8 cellular contexts compared by ENCODE assay signal in the genomic region with DNA sequence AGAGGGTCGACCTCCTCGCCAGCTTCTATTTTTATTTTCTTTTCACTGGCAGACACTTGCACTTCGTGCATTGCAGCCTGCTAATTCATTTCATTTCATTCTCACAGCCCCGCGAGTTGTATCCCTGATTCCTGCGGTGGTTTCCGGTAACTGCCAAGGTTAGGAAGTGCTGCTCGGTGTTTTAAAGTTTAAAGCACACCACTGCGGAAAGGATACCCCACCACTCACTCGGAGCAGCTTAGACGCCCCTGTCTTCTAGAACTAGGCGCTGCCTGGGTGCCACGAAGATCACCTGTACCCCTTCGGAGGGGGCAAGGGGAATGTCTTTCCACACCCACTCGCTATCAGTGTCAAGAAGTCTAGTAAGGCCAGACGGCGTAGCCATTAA. TPM values are rescaled to one million over a fixed set of nuclear protein-coding genes. Genes with fewer than 3 reads are reported as not detected.
DNase-seq lines count a peak whose midpoint lies in the region; ATAC-seq and TF ChIP-seq lines count a peak whose summit lies in the region.

No MANE protein-coding gene starts in this region.

- H3K27me3 ChIP-seq in CD4-positive, alpha-beta T cell (ENCODE audit: control insufficient read depth, insufficient read depth, low read length) = no peaks in the 10 kb centered on the region
- H3K27me3 ChIP-seq in right cardiac atrium (ENCODE audit: control insufficient read depth, insufficient read depth) = no peaks in the 10 kb centered on the region
- no peaks in the 10 kb centered on the region for H3K27me3 ChIP-seq in sigmoid colon

- peak overlapping the region; percentile 90 for H3K27ac Mint-ChIP-seq in CD4-positive, alpha-beta T cell

- DNase-seq in CD4-positive, alpha-beta T cell = peak in 6 of 10 experiments; percentile 2 to 25 (median 10)
- DNase-seq in NB4 (ENCODE audit: low read depth) (peak; percentile 52), right cardiac atrium (no peak), sigmoid colon (no peak), NCI-H2196 treated with DMSO at 0.1 percent for 48 hours (lab: John Stamatoyannopoulos, UW; ENCODE audit: unreplicated experiment) (no peak)
- DNase-seq in activated effector memory CD4-positive, alpha-beta T cell treated with Interleukin-2 at 50 U/mL for 16 hours = peak; percentile 19

- H3K9me3 Mint-ChIP-seq in CD4-positive, alpha-beta T cell = no peaks in the 10 kb centered on the region

- TF ChIP-seq POLR2A in NB4 (IDR thresholded peaks at IDR 0.05; ENCODE audit: extremely low read depth, insufficient read length) (no peak), sigmoid colon (IDR thresholded peaks at IDR 0.05) (no peak)

- TF ChIP-seq EP300 in sigmoid colon (IDR thresholded peaks at IDR 0.05) = no peak

- ATAC-seq in CD4-positive, alpha-beta T cell (ENCODE audit: poor library complexity) = peak; percentile 27
- peak; percentile 10 for ATAC-seq in GM21447 (IDR thresholded peaks at IDR 0.05; ENCODE audit: unreplicated experiment)
- ATAC-seq in right cardiac atrium = peak; percentile 6 to 12
- no peak for ATAC-seq in HG03521 (IDR thresholded peaks at IDR 0.05; ENCODE audit: unreplicated experiment)

- H3K4me3 ChIP-seq in NB4 (ENCODE audit: low read depth, low read length) (peak overlapping the region; percentile 94), right cardiac atrium (ENCODE audit: low read length) (peak overlapping the region; percentile 99), sigmoid colon (peak overlapping the region; percentile 89 to 100 (median 100))

- no peak for TF ChIP-seq CTCF in CD4-positive, alpha-beta T cell (IDR thresholded peaks at IDR 0.05)
- TF ChIP-seq CTCF in NB4 (IDR thresholded peaks at IDR 0.05; ENCODE audit: low read depth, low read length) (no peak), sigmoid colon (IDR thresholded peaks at IDR 0.05) (no peak)

- peaks cover 0 to 16% (median 0%) of the 10 kb centered on the region in 4 donors for H3K36me3 ChIP-seq in sigmoid colon

- POLR2A ChIA-PET in CD4-positive, alpha-beta T cell (lab: Charles Lee) = interaction anchor here (0.7 to 2.7 kb wide), 20 partner anchors 9 to 781 kb away, joined by 3 to 41 read pairs (median 5); a partner anchor contains a TSS

- no peaks in the 10 kb centered on the region for H3K27me3 Mint-ChIP-seq in CD4-positive, alpha-beta T cell

- CTCF ChIA-PET in CD4-positive, alpha-beta T cell (lab: Charles Lee) = interaction anchor here (0.7 to 3.3 kb wide), 22 partner anchors 9 to 780 kb away, joined by 3 to 48 read pairs (median 4); a partner anchor contains a TSS

- peak overlapping the region; percentile 58 for H3K27ac ChIP-seq in CD4-positive, alpha-beta T cell (ENCODE audit: low read depth, low read length)
- H3K27ac ChIP-seq in right cardiac atrium (ENCODE audit: low read length) (peak overlapping the region; percentile 73), sigmoid colon (peak overlapping the region; percentile 84 to 91 (median 88))

- intact Hi-C loops in CD4-positive, alpha-beta T cell (cut with DNase I, micrococcal nuclease) = loop anchor here (1.0 to 10.0 kb wide), 10 partner anchors 40 to 781 kb away; a partner anchor contains a TSS
- intact Hi-C loops in right cardiac atrium (cut with DNase I) (loop anchor here in 3 of 4 donors (10.0 kb wide), 3 partner anchors 179 to 639 kb away; no protein-coding TSS in a partner anchor), sigmoid colon (cut with DNase I) (loop anchor here (1.0 to 10.0 kb wide), 6 partner anchors 41 to 639 kb away; a partner anchor contains a TSS)

- H3K4me1 ChIP-seq in right cardiac atrium (ENCODE audit: control insufficient read depth, insufficient read depth, low read length) (no peaks in the 10 kb centered on the region), sigmoid colon (peaks cover 0 to 35% (median 21%) of the 10 kb centered on the region in 4 donors)

- peaks cover 38% of the 10 kb centered on the region for H3K4me1 Mint-ChIP-seq in CD4-positive, alpha-beta T cell (ENCODE audit: low read depth)

- peak overlapping the region; percentile 94 for H3K4me3 Mint-ChIP-seq in CD4-positive, alpha-beta T cell

- peaks cover 34% of the 10 kb centered on the region for H3K36me3 Mint-ChIP-seq in CD4-positive, alpha-beta T cell (ENCODE audit: low read depth)

- WGBS in right cardiac atrium = under 1% methylated on average over 17 of the region's 17 CpGs
- 0% methylated on average over 17 of the region's 17 CpGs for WGBS in sigmoid colon, 2 donors

- no peaks in the 10 kb centered on the region for H3K9me3 ChIP-seq in CD4-positive, alpha-beta T cell (ENCODE audit: control insufficient read depth, low read length)
- H3K9me3 ChIP-seq in right cardiac atrium (ENCODE audit: control insufficient read depth, low read length) = no peaks in the 10 kb centered on the region
- no peaks in the 10 kb centered on the region for H3K9me3 ChIP-seq in sigmoid colon

RNA-seq across cellular contexts. Expression of a gene that starts 0.5 kb away (rescaled TPM):
- 10 to 100 TPM; 36.6 to 46.3 TPM for total RNA-seq in CD4-positive, alpha-beta T cell
- total RNA-seq in right cardiac atrium (10 to 100 TPM; 14.1 to 20.6 (median 19.1) TPM), sigmoid colon (10 to 100 TPM; 10.2 to 18.9 (median 14.1) TPM)
- polyA plus RNA-seq in right cardiac atrium (14.9 TPM), sigmoid colon (10 to 100 TPM in 1 of 3 donors, 1 to 10 TPM in 2; 6.5 to 10.9 (median 9.0) TPM)

RNA-seq across cellular contexts. Expression of a gene that starts 40.2 kb away (rescaled TPM):
- total RNA-seq in CD4-positive, alpha-beta T cell = 10 to 100 TPM; 10.1 to 10.6 TPM
- total RNA-seq in right cardiac atrium = 10 to 100 TPM in 3 of 4 donors, 1 to 10 TPM in 1; 10.0 to 16.1 (median 11.9) TPM
- 4.0 TPM for polyA plus RNA-seq in right cardiac atrium
- total RNA-seq in sigmoid colon = 10 to 100 TPM; 14.0 to 20.5 (median 15.1) TPM
- 10 to 100 TPM in 1 of 3 donors, 1 to 10 TPM in 2; 5.4 to 13.1 (median 7.2) TPM for polyA plus RNA-seq in sigmoid colon

Comparison
In these comparisons a context has a peak if more than half of its experiments do, and no peak if none do; other contexts are left out.
1. DNase-seq: peak in CD4-positive, alpha-beta T cell (6 of 10), NB4 (single experiment) and activated effector memory CD4-positive, alpha-beta T cell treated with Interleukin-2 at 50 U/mL for 16 hours (single experiment); none in right cardiac atrium (0 of 3), sigmoid colon (single experiment) and NCI-H2196 treated with DMSO at 0.1 percent for 48 hours (single experiment).
2. Peak in every context shown above with its lines, with median percentiles within 50 percentile points of each other: H3K27ac ChIP-seq and H3K4me3 ChIP-seq.